Comparison of ENCODE assay signal across 8 cellular contexts in genomic region chr15:63502843-63503738, GRCh38. TPM values are rescaled to one million over a fixed set of nuclear protein-coding genes. Genes with fewer than 3 reads are reported as not detected.
DNase-seq lines count a peak whose midpoint lies in the region; ATAC-seq and TF ChIP-seq lines count a peak whose summit lies in the region.

No MANE protein-coding gene starts in this region.

- no peaks in the 10 kb centered on the region for H3K27me3 Mint-ChIP-seq in activated T-cell treated with anti-CD3 and anti-CD28 coated beads, Interleukin-2, amount 50 U/mL, for 72 hours (ENCODE audit: low read depth)

- peak overlapping the region; percentile 98 for H3K27ac Mint-ChIP-seq in activated T-cell treated with anti-CD3 and anti-CD28 coated beads, Interleukin-2, amount 50 U/mL, for 72 hours

- no peak overlapping the region for H3K9ac ChIP-seq in neural cell (ENCODE audit: low read length)

- peaks cover 24% of the 10 kb centered on the region for H3K27me3 ChIP-seq in neural cell (ENCODE audit: insufficient read depth, low read depth, low read length)

- H3K4me3 ChIP-seq in fibroblast of pulmonary artery (replicated peaks; ENCODE audit: low read depth, low read length) (peak overlapping the region; percentile 81), neural cell (ENCODE audit: low read length) (peak overlapping the region; percentile 82)

- TF ChIP-seq CTCF in fibroblast of pulmonary artery (IDR thresholded peaks at IDR 0.05; ENCODE audit: low read length, missing control alignments): no peak
- TF ChIP-seq CTCF in neural cell (IDR thresholded peaks at IDR 0.05; ENCODE audit: poor library complexity, severe bottlenecking): no peak

- peaks cover 2% of the 10 kb centered on the region for H3F3A ChIP-seq in neural cell (ENCODE audit: insufficient read depth, low read length, poor library complexity, severe bottlenecking)

- TF ChIP-seq RAD21 in neural cell (conservative IDR thresholded peaks at IDR 0.05): no peak

- no peak for TF ChIP-seq EP300 in neural cell (conservative IDR thresholded peaks at IDR 0.05; ENCODE audit: poor library complexity, severe bottlenecking)

- peak; percentile 97 for DNase-seq in OCI-M1 (lab: John Stamatoyannopoulos, UW)
- DNase-seq in activated T-cell treated with anti-CD3 and anti-CD28 coated beads, Interleukin-2, amount 50 U/mL, for 72 hours: peak; percentile 86
- peak; percentile 98 for DNase-seq in fibroblast of pulmonary artery (ENCODE audit: low read depth)
- peak; percentile 96 for DNase-seq in stromal cell of bone marrow (ENCODE audit: low read depth)
- no peak for DNase-seq in NCI-H526 treated with DMSO at 0.1 percent for 48 hours (lab: John Stamatoyannopoulos, UW)

- no peaks in the 10 kb centered on the region for H3K36me3 ChIP-seq in neural cell (ENCODE audit: insufficient read depth, low read length)

- H3K4me2 ChIP-seq in neural cell (ENCODE audit: low read length): peak overlapping the region; percentile 83

- ATAC-seq in GM18508 (IDR thresholded peaks at IDR 0.05; ENCODE audit: insufficient read depth, unreplicated experiment) (peak; percentile 38), HG02973 (IDR thresholded peaks at IDR 0.05; ENCODE audit: unreplicated experiment) (peak; percentile 51)
- ATAC-seq in activated T-cell treated with anti-CD3 and anti-CD28 coated beads, Interleukin-2, amount 50 U/mL, for 72 hours (replicated peaks in 1 of 2): peak; percentile 51 to 55

- no peaks in the 10 kb centered on the region for H3K9me2 ChIP-seq in neural cell (ENCODE audit: insufficient read depth, low read length)

- H3K9me3 Mint-ChIP-seq in activated T-cell treated with anti-CD3 and anti-CD28 coated beads, Interleukin-2, amount 50 U/mL, for 72 hours: no peaks in the 10 kb centered on the region

- H3K4me1 Mint-ChIP-seq in activated T-cell treated with anti-CD3 and anti-CD28 coated beads, Interleukin-2, amount 50 U/mL, for 72 hours (ENCODE audit: low read depth): peaks cover 63% of the 10 kb centered on the region

- no peaks in the 10 kb centered on the region for H4K20me1 ChIP-seq in neural cell (ENCODE audit: insufficient read depth)

- H3K9me3 ChIP-seq in neural cell (ENCODE audit: low read length): no peaks in the 10 kb centered on the region

- no peak overlapping the region for H3K27ac ChIP-seq in neural cell (ENCODE audit: low read length)

- H3K4me3 Mint-ChIP-seq in activated T-cell treated with anti-CD3 and anti-CD28 coated beads, Interleukin-2, amount 50 U/mL, for 72 hours: peak overlapping the region; percentile 90 to 92

- H3K36me3 Mint-ChIP-seq in activated T-cell treated with anti-CD3 and anti-CD28 coated beads, Interleukin-2, amount 50 U/mL, for 72 hours (ENCODE audit: insufficient read depth in 2 of 2): peaks cover 0 to 2% of the 10 kb centered on the region in 2 donors

- H3K79me2 ChIP-seq in neural cell (replicated peaks; ENCODE audit: insufficient read depth, low read length): peaks cover 26% of the 10 kb centered on the region

- H2AFZ ChIP-seq in neural cell (ENCODE audit: low read depth, low read length): no peak overlapping the region

TF ChIP-seq in neural cell, 6 proteins besides CTCF, POLR2A, EP300 and RAD21:
- TF ChIP-seq POLR2AphosphoS5 (IDR thresholded peaks at IDR 0.05) (no peak), EZH2 (IDR thresholded peaks at IDR 0.05; ENCODE audit: borderline replicate concordance, insufficient read depth, low read length, poor library complexity, severe bottlenecking) (no peak), MXI1 (conservative IDR thresholded peaks at IDR 0.05; ENCODE audit: poor library complexity, severe bottlenecking) (no peak), TAF1 (IDR thresholded peaks at IDR 0.05; ENCODE audit: low read depth) (no peak), SMC3 (conservative IDR thresholded peaks at IDR 0.05; ENCODE audit: poor library complexity) (no peak), REST (IDR thresholded peaks at IDR 0.05; ENCODE audit: borderline replicate concordance) (no peak)

RNA-seq across cellular contexts. Expression of gene USP3, which starts 1.3 kb away (rescaled TPM):
- total RNA-seq in activated T-cell treated with anti-CD3 and anti-CD28 coated beads, Interleukin-2, amount 50 U/mL, for 72 hours: 10 to 100 TPM; 66.5 to 78.0 TPM
- 55.3 and 68.0 TPM in 2 replicates for polyA plus RNA-seq in neural cell
- polyA minus RNA-seq in neural cell: 120 and 135 TPM in 2 replicates
